ENCODE assay signal across 28 cellular contexts in genomic region chr9:759541-759940, GRCh38.
"Had no signal": no experiment of that assay in that cellular context is flagged by ENCODE, and none has a peak within 500 bp of the region (broad histone marks: within the 10 kb centered on the region; RNA-seq: fewer than 3 reads in every experiment).

No MANE protein-coding gene starts in this region.

- H3K4me3 ChIP-seq: esophagus muscularis mucosa, gastrocnemius medialis had no signal

- H3K27me3 ChIP-seq: brain microvascular endothelial cell, esophagus muscularis mucosa, foreskin keratinocyte, gastrocnemius medialis had no signal

- DNase-seq: activated CD4-positive, alpha-beta memory T cell treated with anti-CD3 and anti-CD28 coated beads for 36 hours; activated CD4-positive, alpha-beta T cell treated with anti-CD3 and anti-CD28 coated beads for 36 hours; activated CD4-positive, alpha-beta T cell treated with anti-CD3 and anti-CD28 coated beads, Interleukin-2, amount 10 ng/mL, durations not matched to agents 24 days and 14 days; activated CD4-positive, CD25-positive, alpha-beta regulatory T cell; activated CD4-positive, CD25-positive, alpha-beta regulatory T cell treated with anti-CD3 and anti-CD28 coated beads, Interleukin-2, amount 50 U/mL, for 72 hours; activated CD8-positive, alpha-beta memory T cell treated with anti-CD3 and anti-CD28 coated beads, Interleukin-2, amount 10 ng/mL, durations not matched to agents 7 days and 5 days; activated CD8-positive, alpha-beta memory T cell treated with anti-CD3 and anti-CD28 coated beads, Interleukin-2, amount 50 U/mL, for 4 hours; activated CD8-positive, alpha-beta T cell treated with anti-CD3 and anti-CD28 coated beads, Interleukin-2, amount 10 ng/mL, durations not matched to agents 7 days and 5 days; activated gamma-delta T cell; activated naive CD4-positive, alpha-beta T cell; activated naive CD4-positive, alpha-beta T cell treated with anti-CD3 and anti-CD28 coated beads, Interleukin-2, amount 10 ng/mL, durations not matched to agents 7 days and 5 days; activated naive CD8-positive, alpha-beta T cell treated with anti-CD3 and anti-CD28 coated beads, Interleukin-2, amount 10 ng/mL, durations not matched to agents 7 days and 5 days; activated T-cell treated with anti-CD3 and anti-CD28 coated beads, Interleukin-2, amount 50 U/mL, for 1 hour; activated T-cell treated with anti-CD3 and anti-CD28 coated beads, Interleukin-2, amount 50 U/mL, for 48 hours; brain microvascular endothelial cell; cortex of kidney; dermis blood vessel endothelial cell; effector CD4-positive, alpha-beta T cell; effector memory CD8-positive, alpha-beta T cell; erythroblast; foreskin keratinocyte; gastrocnemius medialis; glutamatergic neuron; T-helper 2 cell had no signal

- H3K27ac Mint-ChIP-seq: activated CD4-positive, alpha-beta memory T cell treated with anti-CD3 and anti-CD28 coated beads for 36 hours; activated CD4-positive, alpha-beta T cell treated with anti-CD3 and anti-CD28 coated beads for 36 hours; activated CD4-positive, alpha-beta T cell treated with anti-CD3 and anti-CD28 coated beads, Interleukin-2, amount 10 ng/mL, durations not matched to agents 24 days and 14 days; activated CD8-positive, alpha-beta memory T cell treated with anti-CD3 and anti-CD28 coated beads, Interleukin-2, amount 10 ng/mL, durations not matched to agents 7 days and 5 days; activated CD8-positive, alpha-beta T cell treated with anti-CD3 and anti-CD28 coated beads, Interleukin-2, amount 10 ng/mL, durations not matched to agents 7 days and 5 days; activated naive CD4-positive, alpha-beta T cell treated with anti-CD3 and anti-CD28 coated beads, Interleukin-2, amount 10 ng/mL, durations not matched to agents 7 days and 5 days; activated naive CD4-positive, alpha-beta T cell treated with anti-CD3 and anti-CD28 coated beads, Interleukin-2, amount 50 U/mL, for 72 hours; activated naive CD8-positive, alpha-beta T cell treated with anti-CD3 and anti-CD28 coated beads, Interleukin-2, amount 10 ng/mL, durations not matched to agents 7 days and 5 days; activated T-helper 1 cell treated with anti-CD3 and anti-CD28 coated beads, Interleukin-12 subunit alpha, Interleukin-12 subunit beta, Interleukin-2, Interleukin-4 antibody, amounts not matched to agents 30 ng/mL and 10 ng/mL and 1 ng/mL, durations not matched to agents 14 hours and 24 hours and 36 hours; effector memory CD8-positive, alpha-beta T cell had no signal

- H3K9me3 ChIP-seq: esophagus muscularis mucosa, gastrocnemius medialis had no signal

- H3K4me3 Mint-ChIP-seq: activated CD4-positive, alpha-beta memory T cell treated with anti-CD3 and anti-CD28 coated beads for 36 hours; activated CD4-positive, alpha-beta T cell treated with anti-CD3 and anti-CD28 coated beads for 36 hours; activated CD4-positive, alpha-beta T cell treated with anti-CD3 and anti-CD28 coated beads, Interleukin-2, amount 10 ng/mL, durations not matched to agents 24 days and 14 days; activated CD8-positive, alpha-beta memory T cell treated with anti-CD3 and anti-CD28 coated beads, Interleukin-2, amount 10 ng/mL, durations not matched to agents 7 days and 5 days; activated CD8-positive, alpha-beta T cell treated with anti-CD3 and anti-CD28 coated beads, Interleukin-2, amount 10 ng/mL, durations not matched to agents 7 days and 5 days; activated naive CD4-positive, alpha-beta T cell treated with anti-CD3 and anti-CD28 coated beads, Interleukin-2, amount 10 ng/mL, durations not matched to agents 7 days and 5 days; activated naive CD8-positive, alpha-beta T cell treated with anti-CD3 and anti-CD28 coated beads, Interleukin-2, amount 10 ng/mL, durations not matched to agents 7 days and 5 days; activated T-helper 1 cell treated with anti-CD3 and anti-CD28 coated beads, Interleukin-12 subunit alpha, Interleukin-12 subunit beta, Interleukin-2, Interleukin-4 antibody, amounts not matched to agents 30 ng/mL and 10 ng/mL and 1 ng/mL, durations not matched to agents 14 hours and 24 hours and 36 hours; central memory CD8-positive, alpha-beta T cell; effector memory CD8-positive, alpha-beta T cell had no signal

- H3K36me3 ChIP-seq: brain microvascular endothelial cell, esophagus muscularis mucosa, gastrocnemius medialis had no signal

- H3K27ac ChIP-seq: brain microvascular endothelial cell, esophagus muscularis mucosa, foreskin keratinocyte, gastrocnemius medialis had no signal

- H3K9me3 Mint-ChIP-seq: activated CD4-positive, alpha-beta memory T cell treated with anti-CD3 and anti-CD28 coated beads for 36 hours; activated CD4-positive, alpha-beta T cell treated with anti-CD3 and anti-CD28 coated beads, Interleukin-2, amount 10 ng/mL, durations not matched to agents 24 days and 14 days; activated naive CD4-positive, alpha-beta T cell treated with anti-CD3 and anti-CD28 coated beads, Interleukin-2, amount 10 ng/mL, durations not matched to agents 7 days and 5 days; activated naive CD4-positive, alpha-beta T cell treated with anti-CD3 and anti-CD28 coated beads, Interleukin-2, amount 50 U/mL, for 72 hours; activated naive CD8-positive, alpha-beta T cell treated with anti-CD3 and anti-CD28 coated beads, Interleukin-2, amount 10 ng/mL, durations not matched to agents 7 days and 5 days; activated T-helper 1 cell treated with anti-CD3 and anti-CD28 coated beads, Interleukin-12 subunit alpha, Interleukin-12 subunit beta, Interleukin-2, Interleukin-4 antibody, amounts not matched to agents 30 ng/mL and 10 ng/mL and 1 ng/mL, durations not matched to agents 14 hours and 24 hours and 36 hours; central memory CD8-positive, alpha-beta T cell; effector memory CD8-positive, alpha-beta T cell had no signal

- H3K36me3 Mint-ChIP-seq: activated CD4-positive, alpha-beta memory T cell treated with anti-CD3 and anti-CD28 coated beads for 36 hours; activated CD8-positive, alpha-beta memory T cell treated with anti-CD3 and anti-CD28 coated beads, Interleukin-2, amount 10 ng/mL, durations not matched to agents 7 days and 5 days; activated naive CD4-positive, alpha-beta T cell treated with anti-CD3 and anti-CD28 coated beads, Interleukin-2, amount 10 ng/mL, durations not matched to agents 7 days and 5 days; activated naive CD4-positive, alpha-beta T cell treated with anti-CD3 and anti-CD28 coated beads, Interleukin-2, amount 50 U/mL, for 72 hours; activated naive CD8-positive, alpha-beta T cell treated with anti-CD3 and anti-CD28 coated beads, Interleukin-2, amount 10 ng/mL, durations not matched to agents 7 days and 5 days had no signal

- ATAC-seq: activated CD4-positive, alpha-beta T cell treated with anti-CD3 and anti-CD28 coated beads for 36 hours; activated CD8-positive, alpha-beta memory T cell treated with anti-CD3 and anti-CD28 coated beads, Interleukin-2, amount 10 ng/mL, durations not matched to agents 7 days and 5 days; activated CD8-positive, alpha-beta T cell treated with anti-CD3 and anti-CD28 coated beads, Interleukin-2, amount 10 ng/mL, durations not matched to agents 7 days and 5 days; activated naive CD4-positive, alpha-beta T cell treated with anti-CD3 and anti-CD28 coated beads, Interleukin-2, amount 50 U/mL, for 72 hours; effector memory CD8-positive, alpha-beta T cell; foreskin keratinocyte; gastrocnemius medialis had no signal
